ENCODE assay signal across 18 cellular contexts in genomic region chr16:64290461-64290860, GRCh38.
DNase-seq lines count a peak whose midpoint lies in the region; ATAC-seq and TF ChIP-seq lines count a peak whose summit lies in the region.
"Had no signal": no experiment of that assay in that cellular context is flagged by ENCODE, and none has a peak within 500 bp of the region (broad histone marks: within the 10 kb centered on the region; RNA-seq: fewer than 3 reads in every experiment).

No MANE protein-coding gene starts in this region.

- H3K4me2 ChIP-seq in PC-3 (ENCODE audit: low read length), result peak overlapping the region; percentile 48
- H3K4me2 ChIP-seq: BLaER1 treated with 17β-estradiol and CSF1 and Interleukin-3, amounts not matched to agents 10 nM and 100 nM; GM23338 had no signal

- peak overlapping the region; percentile 46; the same call in 1 of the 2 replicates for H2AFZ ChIP-seq in PC-3 (ENCODE audit: low read length)
- H2AFZ ChIP-seq: GM23338 had no signal

- H3K27ac ChIP-seq in PC-3 (ENCODE audit: low read length), result peak overlapping the region; percentile 54
- H3K27ac ChIP-seq in heart left ventricle, result no peak overlapping the region
- H3K27ac ChIP-seq: BLaER1 treated with 17β-estradiol and CSF1 and Interleukin-3, amounts not matched to agents 10 nM and 100 nM had no signal

- ATAC-seq in PC-3 (peak; percentile 95), HG02870 (IDR thresholded peaks at IDR 0.05; ENCODE audit: unreplicated experiment) (no peak), heart left ventricle (no peak)
- ATAC-seq: CD8-positive, alpha-beta T cell; GM12878; GM23338 had no signal

- peak; percentile 63 for DNase-seq in M059J (ENCODE audit: low read depth)
- peak; percentile 70 for DNase-seq in PC-3
- peak; percentile 20 for DNase-seq in epidermal melanocyte (ENCODE audit: insufficient read length, low spot score)
- DNase-seq in NCI-H187 treated with DMSO at 0.1 percent for 48 hours (lab: John Stamatoyannopoulos, UW), result no peak
- DNase-seq in heart left ventricle, result no peak
- DNase-seq in stimulated activated CD4-positive, alpha-beta T cell treated with anti-CD3 and anti-CD28 coated beads, Interleukin-4, amount 100 ng/mL, for 24 hours, result no peak
- DNase-seq: CD8-positive, alpha-beta T cell; COR-L47; DMS 273 treated with DMSO at 0.1 percent for 48 hours; DMS53; DND-41; EL; HCEC 1CT; IMR-90 had no signal

- no peaks in the 10 kb centered on the region for H4K20me1 ChIP-seq in PC-3 (ENCODE audit: low read length)
- H4K20me1 ChIP-seq: BLaER1 treated with 17β-estradiol and CSF1 and Interleukin-3, amounts not matched to agents 10 nM and 100 nM had no signal

- H3K4me3 ChIP-seq in PC-3 (ENCODE audit: low read length), result no peak overlapping the region
- H3K4me3 ChIP-seq in heart left ventricle, result no peak overlapping the region
- H3K4me3 ChIP-seq: BLaER1 treated with 17β-estradiol and CSF1 and Interleukin-3, amounts not matched to agents 10 nM and 100 nM; GM12878; GM23338 had no signal

- no peaks in the 10 kb centered on the region for H3F3A ChIP-seq in PC-3 (ENCODE audit: low read length, unreplicated experiment)

- CTCF ChIA-PET in PC-3 (lab: Charles Lee), result no interaction called here

- 73 to 81% (median 76%) methylated on average over 4 of the region's 4 CpGs for WGBS in heart left ventricle, 4 donors

- TF ChIP-seq POLR2A in heart left ventricle (IDR thresholded peaks at IDR 0.05), result no peak

- no peaks in the 10 kb centered on the region for H3K27me3 ChIP-seq in PC-3 (ENCODE audit: low read length)
- no peaks in the 10 kb centered on the region for H3K27me3 ChIP-seq in heart left ventricle
- H3K27me3 ChIP-seq: BLaER1 treated with 17β-estradiol and CSF1 and Interleukin-3, amounts not matched to agents 10 nM and 100 nM had no signal

- intact Hi-C loops in PC-3 (cut with micrococcal nuclease), result loop anchor here (10.0 kb wide), 1 partner anchor 136 kb away; no protein-coding TSS in a partner anchor
- intact Hi-C loops in heart left ventricle (cut with DNase I), result no loop called here

- H3K9ac ChIP-seq in PC-3 (ENCODE audit: low read length), result no peak overlapping the region
- H3K9ac ChIP-seq: BLaER1 treated with 17β-estradiol and CSF1 and Interleukin-3, amounts not matched to agents 10 nM and 100 nM had no signal

- H3K79me2 ChIP-seq in PC-3 (ENCODE audit: low read length), result no peaks in the 10 kb centered on the region

- H3K4me1 ChIP-seq in PC-3 (ENCODE audit: insufficient read depth, low read length) (peaks cover 11% of the 10 kb centered on the region), heart left ventricle (peaks cover 0 to 8% (median 0%) of the 10 kb centered on the region in 12 donors)
- H3K4me1 ChIP-seq: BLaER1 treated with 17β-estradiol and CSF1 and Interleukin-3, amounts not matched to agents 10 nM and 100 nM had no signal

- no peaks in the 10 kb centered on the region for H3K9me3 ChIP-seq in PC-3 (ENCODE audit: low read length)
- H3K9me3 ChIP-seq in heart left ventricle, result no peaks in the 10 kb centered on the region
- H3K9me3 ChIP-seq: BLaER1 treated with 17β-estradiol and CSF1 and Interleukin-3, amounts not matched to agents 10 nM and 100 nM had no signal

- H3K9me2 ChIP-seq in PC-3 (replicated peaks; ENCODE audit: low read length), result no peaks in the 10 kb centered on the region

- no peak for TF ChIP-seq CTCF in PC-3 (conservative IDR thresholded peaks at IDR 0.05; ENCODE audit: low read depth, low read length)
- no peak for TF ChIP-seq CTCF in heart left ventricle (IDR thresholded peaks at IDR 0.05)

- no peaks in the 10 kb centered on the region for H3K36me3 ChIP-seq in PC-3 (ENCODE audit: low read depth, low read length)
- H3K36me3 ChIP-seq in heart left ventricle, result no peaks in the 10 kb centered on the region
- H3K36me3 ChIP-seq: BLaER1 treated with 17β-estradiol and CSF1 and Interleukin-3, amounts not matched to agents 10 nM and 100 nM had no signal

- no TSS peak for BruUV-seq in PC-3 (replicated peaks; lab: Mats Ljungman, UMichigan)

- POLR2A ChIA-PET in PC-3 (lab: Charles Lee; ENCODE audit: unreplicated experiment), result no interaction called here

Comparison
In these comparisons a context has a peak if more than half of its experiments do, and no peak if none do; other contexts are left out.
1. DNase-seq: peak in M059J (single experiment), PC-3 (single experiment) and epidermal melanocyte (single experiment); none in NCI-H187 treated with DMSO at 0.1 percent for 48 hours (single experiment), heart left ventricle (0 of 5) and stimulated activated CD4-positive, alpha-beta T cell treated with anti-CD3 and anti-CD28 coated beads, Interleukin-4, amount 100 ng/mL, for 24 hours (single experiment).